ENCODE assay signal across 8 cellular contexts in the genomic region with DNA sequence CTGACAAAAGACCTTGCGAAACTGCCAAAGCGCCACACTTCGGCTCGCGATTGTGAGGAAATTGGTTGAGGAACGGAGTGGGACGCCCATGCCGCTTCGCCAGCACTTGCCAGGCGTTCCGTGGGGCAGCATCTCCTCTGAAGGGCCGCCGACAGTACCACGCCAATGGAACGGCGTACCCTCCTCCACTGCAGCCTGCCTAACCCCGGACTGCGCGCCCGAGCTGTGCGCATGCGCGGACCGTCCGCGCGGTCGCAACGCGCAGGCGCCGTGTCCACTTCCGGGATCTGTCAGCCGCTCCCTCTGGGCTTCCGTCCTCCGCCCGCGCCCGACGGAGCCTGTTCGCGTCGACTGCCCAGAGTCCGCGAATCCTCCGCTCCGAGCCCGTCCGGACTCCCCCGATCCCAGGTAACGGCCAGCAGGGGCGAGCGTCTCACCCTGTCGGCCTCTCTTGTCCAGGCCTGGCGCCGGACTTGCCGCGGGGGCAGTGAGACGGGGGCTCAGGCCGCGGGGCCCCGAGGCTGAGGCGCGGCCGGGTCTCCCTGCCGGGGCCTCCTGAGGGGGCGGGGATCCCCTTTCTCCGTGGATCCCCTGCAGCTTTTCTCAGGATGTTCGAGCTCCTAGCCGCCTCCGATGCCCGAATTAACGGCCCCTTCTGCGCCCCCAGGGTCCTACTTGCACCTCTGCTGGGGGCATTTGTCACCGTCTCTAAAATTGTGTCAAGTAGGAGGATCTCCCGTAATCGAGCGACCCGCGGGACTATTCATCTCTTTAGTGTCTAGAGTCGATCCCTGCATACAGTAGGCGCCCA. TPM values are rescaled to one million over a fixed set of nuclear protein-coding genes. Genes with fewer than 3 reads are reported as not detected.
DNase-seq lines count a peak whose midpoint lies in the region; ATAC-seq and TF ChIP-seq lines count a peak whose summit lies in the region.

ARPC1A (plus strand) TSS at position 302 of the 811 bp plus-strand sequence. CDS start 7,456 bp downstream, outside the sequence.

- TF ChIP-seq RAD21 in Ishikawa (IDR thresholded peaks at IDR 0.05; ENCODE audit: low read depth) = no peak

- peak within 1 kb of the TSS; percentile 97 for H3K27ac ChIP-seq in epithelial cell of prostate

- no peaks in the 10 kb centered on the region for H3K9me3 ChIP-seq in mucosa of descending colon

- 0 out of 2 replicates have a peak, but pooled peaks have one; percentile 10 for TF ChIP-seq EP300 in Ishikawa (IDR thresholded peaks at IDR 0.05; ENCODE audit: borderline replicate concordance)

- no peaks in the 10 kb centered on the region for H3K36me3 ChIP-seq in mucosa of descending colon (ENCODE audit: low read depth)

- intact Hi-C loops in mucosa of descending colon (cut with DNase I, micrococcal nuclease) = no loop called here

- H3K4me3 ChIP-seq in mucosa of descending colon = peak within 1 kb of the TSS; percentile 98

- ATAC-seq in GM21576 (IDR thresholded peaks at IDR 0.05; ENCODE audit: unreplicated experiment) (peak; percentile 82), mucosa of descending colon (peak; percentile 92)

- TF ChIP-seq CTCF in mucosa of descending colon (IDR thresholded peaks at IDR 0.05) = no peak

- peak; percentile 84 for DNase-seq in DMS153 (lab: John Stamatoyannopoulos, UW)
- DNase-seq in OCI-M2 (lab: John Stamatoyannopoulos, UW; ENCODE audit: unreplicated experiment) = peak; percentile 83
- DNase-seq in activated T-cell treated with anti-CD3 and anti-CD28 coated beads for 4 hours = peak; percentile 89
- DNase-seq in epithelial cell of prostate (ENCODE audit: low read depth, low spot score) = peak; percentile 56
- DNase-seq in mucosa of descending colon = peak; percentile 91 to 96 (median 94)
- peak; percentile 70 to 82 for DNase-seq in stimulated activated CD8-positive, alpha-beta memory T cell treated with anti-CD3 and anti-CD28 coated beads, Interleukin-4, amount 100 ng/mL, for 1 hour (ENCODE audit: low read depth in 2 of 2, low spot score in 1 of 2)

- H3K4me1 ChIP-seq in mucosa of descending colon (ENCODE audit: low read depth) = peaks cover 38% of the 10 kb centered on the region

TF ChIP-seq in Ishikawa, 13 proteins besides CTCF, POLR2A, EP300 and RAD21:
- no peak; the same call in 1 of the 2 replicates for TF ChIP-seq EGR1 (IDR thresholded peaks at IDR 0.05)
- peak; percentile 96 for TF ChIP-seq TAF1 (IDR thresholded peaks at IDR 0.05; ENCODE audit: low read depth)
- TF ChIP-seq CREB1 (IDR thresholded peaks at IDR 0.05; ENCODE audit: low read depth) = 0 out of 2 replicates have a peak, but pooled peaks have one; percentile 5
- no peak for TF ChIP-seq YY1 (IDR thresholded peaks at IDR 0.05; ENCODE audit: low read depth)
- TF ChIP-seq ZBTB7A (IDR thresholded peaks at IDR 0.05; ENCODE audit: low read depth) = no peak; the same call in 1 of the 2 replicates
- TF ChIP-seq TEAD4 (IDR thresholded peaks at IDR 0.05) = no peak; the same call in 1 of the 2 replicates
- TF ChIP-seq CEBPB (IDR thresholded peaks at IDR 0.05) = no peak
- TF ChIP-seq, protein P1, sequence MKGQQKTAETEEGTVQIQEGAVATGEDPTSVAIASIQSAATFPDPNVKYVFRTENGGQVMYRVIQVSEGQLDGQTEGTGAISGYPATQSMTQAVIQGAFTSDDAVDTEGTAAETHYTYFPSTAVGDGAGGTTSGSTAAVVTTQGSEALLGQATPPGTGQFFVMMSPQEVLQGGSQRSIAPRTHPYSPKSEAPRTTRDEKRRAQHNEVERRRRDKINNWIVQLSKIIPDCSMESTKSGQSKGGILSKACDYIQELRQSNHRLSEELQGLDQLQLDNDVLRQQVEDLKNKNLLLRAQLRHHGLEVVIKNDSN (IDR thresholded peaks at IDR 0.05) = peak; percentile 22; the same call in 1 of the 2 replicates
- 0 out of 2 replicates have a peak, but pooled peaks have one; percentile 51 for TF ChIP-seq TCF12 (IDR thresholded peaks at IDR 0.05; ENCODE audit: low read depth)
- no peak for TF ChIP-seq REST (IDR thresholded peaks at IDR 0.05; ENCODE audit: low read depth)
- no peak for TF ChIP-seq FOXM1 (IDR thresholded peaks at IDR 0.05; ENCODE audit: borderline replicate concordance, low read depth)
- no peak for TF ChIP-seq NFIC (IDR thresholded peaks at IDR 0.05)
- TF ChIP-seq MAX (IDR thresholded peaks at IDR 0.05) = peak; percentile 87

RNA-seq across cellular contexts. Expression of gene ARPC1A, which starts in this region (rescaled TPM):
- total RNA-seq in mucosa of descending colon = 100 to 1,000 TPM; 142 to 158 (median 157) TPM

Comparison
In these comparisons a context has a peak if more than half of its experiments do, and no peak if none do; other contexts are left out.
1. Peak in every context shown above with its lines: DNase-seq, ATAC-seq, H3K4me3 ChIP-seq and H3K27ac ChIP-seq.